Comparison of ENCODE assay signal across 14 cellular contexts in genomic region chr14:49483266-49483665, GRCh38.
DNase-seq lines count a peak whose midpoint lies in the region; ATAC-seq and TF ChIP-seq lines count a peak whose summit lies in the region.
"Had no signal": no experiment of that assay in that cellular context is flagged by ENCODE, and none has a peak within 500 bp of the region (broad histone marks: within the 10 kb centered on the region; RNA-seq: fewer than 3 reads in every experiment).

No MANE protein-coding gene starts in this region.

- ATAC-seq in GM21529 (IDR thresholded peaks at IDR 0.05; ENCODE audit: unreplicated experiment) (peak; percentile 84), HG03108 (IDR thresholded peaks at IDR 0.05; ENCODE audit: unreplicated experiment) (peak; percentile 90), mucosa of descending colon (peak; percentile 37)
- ATAC-seq: naive thymus-derived CD8-positive, alpha-beta T cell had no signal

- H3K4me3 ChIP-seq in mucosa of descending colon: no peak overlapping the region

- POLR2A ChIA-PET in HEK293T (lab: Yijun Ruan, JAX): no interaction called here
- POLR2A ChIA-PET in RWPE1 (lab: Yijun Ruan, JAX; ENCODE audit: low non-redundant PET): no interaction called here

- TF ChIP-seq CTCF in mucosa of descending colon (IDR thresholded peaks at IDR 0.05) (no peak), RWPE1 (conservative IDR thresholded peaks at IDR 0.05; ENCODE audit: low read depth) (no peak)

- H3K4me1 ChIP-seq in mucosa of descending colon (ENCODE audit: low read depth): peaks cover 7% of the 10 kb centered on the region

- H3K36me3 ChIP-seq in mucosa of descending colon (ENCODE audit: low read depth): no peaks in the 10 kb centered on the region

- no peaks in the 10 kb centered on the region for H3K9me3 ChIP-seq in mucosa of descending colon

- DNase-seq in DMS53 (lab: John Stamatoyannopoulos, UW) (peak; percentile 3), DMS53 treated with DMSO at 0.1 percent for 48 hours (lab: John Stamatoyannopoulos, UW; ENCODE audit: unreplicated experiment) (no peak), mucosa of descending colon (no peak), HEK293T (ENCODE audit: extremely low spot score) (no peak), RWPE1 (ENCODE audit: low spot score) (no peak)
- DNase-seq in activated CD8-positive, alpha-beta memory T cell treated with anti-CD3 and anti-CD28 coated beads, Interleukin-2, amount 50 U/mL, for 4 hours: no peak
- DNase-seq: activated CD4-positive, alpha-beta T cell treated with anti-CD3 and anti-CD28 coated beads, Interleukin-2, amount 50 U/mL, for 4 hours; activated naive CD4-positive, alpha-beta T cell treated with anti-CD3 and anti-CD28 coated beads for 36 hours; islet precursor cell; naive thymus-derived CD8-positive, alpha-beta T cell; NCI-H1092 had no signal

- intact Hi-C loops in mucosa of descending colon (cut with DNase I, micrococcal nuclease): no loop called here

- CTCF ChIA-PET in HEK293T (lab: Yijun Ruan, JAX) (no interaction called here), RWPE1 (lab: Yijun Ruan, JAX) (no interaction called here)

- H3K27ac ChIP-seq in RWPE1: no peak overlapping the region
- H3K27ac ChIP-seq: 22Rv1 had no signal

TF ChIP-seq in HEK293T, 16 proteins besides CTCF, POLR2A, EP300 and RAD21:
- no peak for TF ChIP-seq NFRKB (IDR thresholded peaks at IDR 0.05)
- TF ChIP-seq PKNOX1 (IDR thresholded peaks at IDR 0.05): no peak
- no peak for TF ChIP-seq ZNF384 (IDR thresholded peaks at IDR 0.05)
- no peak for TF ChIP-seq ELF4 (IDR thresholded peaks at IDR 0.05)
- no peak for TF ChIP-seq HDGF (IDR thresholded peaks at IDR 0.05; ENCODE audit: borderline replicate concordance)
- no peak for TF ChIP-seq SP1 (IDR thresholded peaks at IDR 0.05)
- TF ChIP-seq ARNT (IDR thresholded peaks at IDR 0.05): no peak
- no peak for TF ChIP-seq FOXK2 (IDR thresholded peaks at IDR 0.05)
- TF ChIP-seq L3MBTL2 (conservative IDR thresholded peaks at IDR 0.05): no peak
- TF ChIP-seq BHLHE40 (IDR thresholded peaks at IDR 0.05; ENCODE audit: borderline replicate concordance): no peak
- TF ChIP-seq SUZ12 (IDR thresholded peaks at IDR 0.05): no peak
- TF ChIP-seq TARDBP (IDR thresholded peaks at IDR 0.05): no peak
- TF ChIP-seq FOXA1 (IDR thresholded peaks at IDR 0.05): no peak
- TF ChIP-seq CTBP1 (IDR thresholded peaks at IDR 0.05; ENCODE audit: borderline replicate concordance): no peak
- no peak for TF ChIP-seq LEF1 (IDR thresholded peaks at IDR 0.05; ENCODE audit: borderline replicate concordance)
- no peak for TF ChIP-seq FOXM1 (IDR thresholded peaks at IDR 0.05; ENCODE audit: borderline replicate concordance)

Comparison
In these comparisons a context has a peak if more than half of its experiments do, and no peak if none do; other contexts are left out.
1. ATAC-seq: peak in every context shown above with its lines; median percentile 90 in HG03108; 84 in GM21529; 37 in mucosa of descending colon.